ENCODE assay signal across 18 cellular contexts in genomic region chr16:52376677-52377300, GRCh38.
A peak's percentile ranks its signal among the peaks of the same experiment; 100 is the strongest.
DNase-seq lines count a peak whose midpoint lies in the region; ATAC-seq and TF ChIP-seq lines count a peak whose summit lies in the region.
"Had no signal": no experiment of that assay in that cellular context is flagged by ENCODE, and none has a peak within 500 bp of the region (broad histone marks: within the 10 kb centered on the region; RNA-seq: fewer than 3 reads in every experiment).

No MANE protein-coding gene starts in this region.

- no peak for TF ChIP-seq CTCF in SK-N-SH (IDR thresholded peaks at IDR 0.05)
- TF ChIP-seq CTCF in osteocyte (IDR thresholded peaks at IDR 0.05): no peak
- TF ChIP-seq CTCF in foreskin keratinocyte (conservative IDR thresholded peaks at IDR 0.05): no peak

- H3K9me2 ChIP-seq in SK-N-SH: no peaks in the 10 kb centered on the region

- H3K4me3 Mint-ChIP-seq in osteocyte (ENCODE audit: unreplicated experiment): no peak overlapping the region
- no peak overlapping the region for H3K4me3 Mint-ChIP-seq in activated CD8-positive, alpha-beta T cell treated with anti-CD3 and anti-CD28 coated beads, Interleukin-2, amount 10 ng/mL, durations not matched to agents 7 days and 5 days
- H3K4me3 Mint-ChIP-seq: CD4-positive, alpha-beta T cell; CD8-positive, alpha-beta T cell had no signal

- H3K79me2 ChIP-seq in SK-N-SH (ENCODE audit: insufficient read depth): no peaks in the 10 kb centered on the region

- no peak overlapping the region for H3K27ac ChIP-seq in SK-N-SH (ENCODE audit: low read depth in 2 of 2, low read length in 1 of 2)
- peak overlapping the region; percentile 14 for H3K27ac ChIP-seq in rectal smooth muscle tissue (ENCODE audit: low read depth, low read length)
- peak overlapping the region; percentile 18 for H3K27ac ChIP-seq in stomach smooth muscle (ENCODE audit: low read length)
- no peak overlapping the region for H3K27ac ChIP-seq in foreskin keratinocyte
- H3K27ac ChIP-seq: BLaER1 treated with 17β-estradiol and CSF1 and Interleukin-3, amounts not matched to agents 10 nM and 100 nM; C4-2B had no signal

- no peaks in the 10 kb centered on the region for H4K20me1 ChIP-seq in SK-N-SH (ENCODE audit: insufficient read depth)
- H4K20me1 ChIP-seq: BLaER1 treated with 17β-estradiol and CSF1 and Interleukin-3, amounts not matched to agents 10 nM and 100 nM had no signal

- peak; percentile 17 for DNase-seq in SK-N-SH
- peak; percentile 98 for DNase-seq in SK-N-DZ (ENCODE audit: low spot score)
- no peak for DNase-seq in osteocyte (ENCODE audit: extremely low spot score, unreplicated experiment)
- DNase-seq in activated CD8-positive, alpha-beta T cell treated with anti-CD3 and anti-CD28 coated beads, Interleukin-2, amount 10 ng/mL, durations not matched to agents 7 days and 5 days: no peak
- DNase-seq in foreskin keratinocyte: no peak
- DNase-seq: 8988T; ACHN; Caco-2; Calu3; CD4-positive, alpha-beta T cell; CD8-positive, alpha-beta T cell; DMS79 treated with DMSO at 0.1 percent for 48 hours; GF-D8 had no signal

- H3K27ac Mint-ChIP-seq in osteocyte (ENCODE audit: unreplicated experiment): no peak overlapping the region
- no peak overlapping the region for H3K27ac Mint-ChIP-seq in activated CD8-positive, alpha-beta T cell treated with anti-CD3 and anti-CD28 coated beads, Interleukin-2, amount 10 ng/mL, durations not matched to agents 7 days and 5 days
- H3K27ac Mint-ChIP-seq: CD4-positive, alpha-beta T cell; CD8-positive, alpha-beta T cell had no signal

- H3K36me3 ChIP-seq in SK-N-SH (replicated peaks in 1 of 2; ENCODE audit: control insufficient read depth in 1 of 2, insufficient read depth in 2 of 2, low read length in 1 of 2) (no peaks in the 10 kb centered on the region), rectal smooth muscle tissue (ENCODE audit: control insufficient read depth, insufficient read depth, low read length) (no peaks in the 10 kb centered on the region), stomach smooth muscle (ENCODE audit: control insufficient read depth in 2 of 2, insufficient read depth in 2 of 2, low read length in 2 of 2) (no peaks in the 10 kb centered on the region)
- H3K36me3 ChIP-seq: BLaER1 treated with 17β-estradiol and CSF1 and Interleukin-3, amounts not matched to agents 10 nM and 100 nM had no signal

- 13% methylated on average over 10 of the region's 10 CpGs for WGBS in SK-N-SH (ENCODE audit: low lambda C conversion rate)

- no peak for TF ChIP-seq RAD21 in SK-N-SH (IDR thresholded peaks at IDR 0.05; ENCODE audit: low read length)

- no peak overlapping the region for H3K4me2 ChIP-seq in SK-N-SH
- H3K4me2 ChIP-seq: BLaER1 treated with 17β-estradiol and CSF1 and Interleukin-3, amounts not matched to agents 10 nM and 100 nM had no signal

- H3K4me3 ChIP-seq in SK-N-SH (ENCODE audit: low read depth in 2 of 2, low read length in 1 of 2) (no peak overlapping the region), rectal smooth muscle tissue (ENCODE audit: low read length) (no peak overlapping the region), stomach smooth muscle (ENCODE audit: low read length in 2 of 2) (no peak overlapping the region)
- H3K4me3 ChIP-seq: BLaER1 treated with 17β-estradiol and CSF1 and Interleukin-3, amounts not matched to agents 10 nM and 100 nM had no signal

- POLR2A ChIA-PET in SK-N-SH (lab: Yijun Ruan, JAX): no interaction called here
- POLR2A ChIA-PET in activated CD8-positive, alpha-beta T cell treated with anti-CD3 and anti-CD28 coated beads, Interleukin-2, amount 10 ng/mL, durations not matched to agents 7 days and 5 days (lab: Charles Lee): no interaction called here

- H3K9ac ChIP-seq in SK-N-SH: no peak overlapping the region
- no peak overlapping the region for H3K9ac ChIP-seq in rectal smooth muscle tissue (ENCODE audit: low read length)
- H3K9ac ChIP-seq in stomach smooth muscle (ENCODE audit: low read length in 2 of 2): no peak overlapping the region
- H3K9ac ChIP-seq: BLaER1 treated with 17β-estradiol and CSF1 and Interleukin-3, amounts not matched to agents 10 nM and 100 nM had no signal

- no peak for ATAC-seq in SK-N-SH treated with all-trans-retinoic acid at 6 μM for 48 hours
- ATAC-seq in activated CD8-positive, alpha-beta T cell treated with anti-CD3 and anti-CD28 coated beads, Interleukin-2, amount 10 ng/mL, durations not matched to agents 7 days and 5 days: no peak
- no peak for ATAC-seq in foreskin keratinocyte
- ATAC-seq: CD8-positive, alpha-beta T cell had no signal

- H3K27me3 Mint-ChIP-seq in osteocyte (ENCODE audit: unreplicated experiment): no peaks in the 10 kb centered on the region
- H3K27me3 Mint-ChIP-seq in activated CD8-positive, alpha-beta T cell treated with anti-CD3 and anti-CD28 coated beads, Interleukin-2, amount 10 ng/mL, durations not matched to agents 7 days and 5 days (ENCODE audit: low read depth): no peaks in the 10 kb centered on the region
- H3K27me3 Mint-ChIP-seq: CD4-positive, alpha-beta T cell had no signal

- no peaks in the 10 kb centered on the region for H3K27me3 ChIP-seq in SK-N-SH (ENCODE audit: insufficient read depth)
- no peaks in the 10 kb centered on the region for H3K27me3 ChIP-seq in rectal smooth muscle tissue (ENCODE audit: control insufficient read depth, insufficient read depth, low read length)
- no peaks in the 10 kb centered on the region for H3K27me3 ChIP-seq in stomach smooth muscle (ENCODE audit: control insufficient read depth in 1 of 2, insufficient read depth in 2 of 2, low read length in 2 of 2)
- no peaks in the 10 kb centered on the region for H3K27me3 ChIP-seq in foreskin keratinocyte
- H3K27me3 ChIP-seq: BLaER1 treated with 17β-estradiol and CSF1 and Interleukin-3, amounts not matched to agents 10 nM and 100 nM had no signal

- H3K9me3 Mint-ChIP-seq in osteocyte (ENCODE audit: unreplicated experiment): peaks cover 10% of the 10 kb centered on the region
- H3K9me3 Mint-ChIP-seq in activated CD8-positive, alpha-beta T cell treated with anti-CD3 and anti-CD28 coated beads, Interleukin-2, amount 10 ng/mL, durations not matched to agents 7 days and 5 days (ENCODE audit: insufficient read depth): peaks cover 12% of the 10 kb centered on the region

- TF ChIP-seq EP300 in SK-N-SH (IDR thresholded peaks at IDR 0.05; ENCODE audit: borderline replicate concordance in 1 of 2, low read depth in 1 of 2, low read length in 1 of 2): no peak

- no peaks in the 10 kb centered on the region for H3F3A ChIP-seq in SK-N-SH (replicated peaks; ENCODE audit: insufficient read depth)

- H2AFZ ChIP-seq in SK-N-SH (ENCODE audit: low read depth): no peak overlapping the region

- no peaks in the 10 kb centered on the region for H3K4me1 Mint-ChIP-seq in osteocyte (ENCODE audit: unreplicated experiment)
- H3K4me1 Mint-ChIP-seq in activated CD8-positive, alpha-beta T cell treated with anti-CD3 and anti-CD28 coated beads, Interleukin-2, amount 10 ng/mL, durations not matched to agents 7 days and 5 days (ENCODE audit: low read depth): no peaks in the 10 kb centered on the region

- H3K4me1 ChIP-seq in SK-N-SH (ENCODE audit: control insufficient read depth in 1 of 2, insufficient read depth in 2 of 2, low read depth in 1 of 2, low read length in 1 of 2) (peaks cover 0 to 2% of the 10 kb centered on the region in 2 experiments; a peak in 1 of 4 replicates), rectal smooth muscle tissue (ENCODE audit: control insufficient read depth, insufficient read depth, low read length) (peaks cover 4% of the 10 kb centered on the region), stomach smooth muscle (ENCODE audit: control insufficient read depth, insufficient read depth, low read length) (peaks cover 13% of the 10 kb centered on the region), foreskin keratinocyte (no peaks in the 10 kb centered on the region)
- H3K4me1 ChIP-seq: BLaER1 treated with 17β-estradiol and CSF1 and Interleukin-3, amounts not matched to agents 10 nM and 100 nM; Caco-2 had no signal

- CTCF ChIA-PET in SK-N-SH (lab: Yijun Ruan, JAX): no interaction called here
- CTCF ChIA-PET in activated CD8-positive, alpha-beta T cell treated with anti-CD3 and anti-CD28 coated beads, Interleukin-2, amount 10 ng/mL, durations not matched to agents 7 days and 5 days (lab: Charles Lee): no interaction called here

- H3K36me3 Mint-ChIP-seq in osteocyte (ENCODE audit: unreplicated experiment): no peaks in the 10 kb centered on the region
- no peaks in the 10 kb centered on the region for H3K36me3 Mint-ChIP-seq in activated CD8-positive, alpha-beta T cell treated with anti-CD3 and anti-CD28 coated beads, Interleukin-2, amount 10 ng/mL, durations not matched to agents 7 days and 5 days (ENCODE audit: low read depth)
- H3K36me3 Mint-ChIP-seq: CD8-positive, alpha-beta T cell had no signal

- H3K9me3 ChIP-seq in SK-N-SH: no peaks in the 10 kb centered on the region
- H3K9me3 ChIP-seq in stomach smooth muscle (ENCODE audit: control insufficient read depth in 2 of 2, low read length in 2 of 2): peaks cover 0 to 9% of the 10 kb centered on the region in 2 donors
- H3K9me3 ChIP-seq: BLaER1 treated with 17β-estradiol and CSF1 and Interleukin-3, amounts not matched to agents 10 nM and 100 nM; Caco-2 had no signal

TF ChIP-seq in SK-N-SH, 30 proteins besides CTCF, POLR2A, EP300 and RAD21 (continues in another document):
- TF ChIP-seq SMC3 (IDR thresholded peaks at IDR 0.05; ENCODE audit: low read depth, low read length) (no peak), GATA2 (CRISPR knock-in tag; IDR thresholded peaks at IDR 0.05) (peak; percentile 34), JUND (IDR thresholded peaks at IDR 0.05) (no peak)

TF ChIP-seq in SK-N-SH treated with all-trans-retinoic acid at 6 μM for 48 hours, 23 proteins besides CTCF, POLR2A, EP300 and RAD21 (continues in another document):
- no peak for TF ChIP-seq CREB5 (CRISPR knock-in tag; IDR thresholded peaks at IDR 0.05; ENCODE audit: low read depth)
- TF ChIP-seq RARB (CRISPR knock-in tag; IDR thresholded peaks at IDR 0.05): no peak
- TF ChIP-seq ESRRG (CRISPR knock-in tag; IDR thresholded peaks at IDR 0.05): no peak
- TF ChIP-seq ZNF565 (CRISPR knock-in tag; conservative IDR thresholded peaks at IDR 0.05; ENCODE audit: low read depth): no peak
- TF ChIP-seq ZNF8 (CRISPR knock-in tag; IDR thresholded peaks at IDR 0.05): no peak

Comparison
In these comparisons a context has a peak if more than half of its experiments do, and no peak if none do; other contexts are left out.
1. DNase-seq: peak in SK-N-SH (single experiment) and SK-N-DZ (single experiment); none in osteocyte (single experiment), activated CD8-positive, alpha-beta T cell treated with anti-CD3 and anti-CD28 coated beads, Interleukin-2, amount 10 ng/mL, durations not matched to agents 7 days and 5 days (single experiment) and foreskin keratinocyte (0 of 2).
2. H3K27ac ChIP-seq: peak in rectal smooth muscle tissue (single experiment) and stomach smooth muscle (single experiment); none in SK-N-SH (0 of 2) and foreskin keratinocyte (single experiment).